In genomic region chr1:209326096-209326495, GRCh38 we compare ENCODE assay signal across 36 cellular contexts.
"Had no signal": no experiment of that assay in that cellular context is flagged by ENCODE, and none has a peak within 500 bp of the region (broad histone marks: within the 10 kb centered on the region; RNA-seq: fewer than 3 reads in every experiment).

No MANE protein-coding gene starts in this region.

- H3K27me3 ChIP-seq: ascending aorta, gastrocnemius medialis had no signal

- H3K4me3 Mint-ChIP-seq: activated B cell treated with CpG ODN at 0.5 μM for 24 hours; activated CD4-positive, alpha-beta memory T cell treated with anti-CD3 and anti-CD28 coated beads for 36 hours; activated CD4-positive, alpha-beta T cell treated with anti-CD3 and anti-CD28 coated beads for 36 hours; activated CD4-positive, alpha-beta T cell treated with anti-CD3 and anti-CD28 coated beads, Interleukin-2, amount 10 ng/mL, durations not matched to agents 24 days and 14 days; activated CD8-positive, alpha-beta memory T cell treated with anti-CD3 and anti-CD28 coated beads, Interleukin-2, amount 10 ng/mL, durations not matched to agents 7 days and 5 days; activated CD8-positive, alpha-beta T cell treated with anti-CD3 and anti-CD28 coated beads, Interleukin-2, amount 10 ng/mL, durations not matched to agents 7 days and 5 days; activated naive CD4-positive, alpha-beta T cell treated with anti-CD3 and anti-CD28 coated beads for 36 hours; activated naive CD4-positive, alpha-beta T cell treated with anti-CD3 and anti-CD28 coated beads, Interleukin-2, amount 50 U/mL, for 24 hours; activated naive CD8-positive, alpha-beta T cell treated with anti-CD3 and anti-CD28 coated beads for 36 hours; activated naive CD8-positive, alpha-beta T cell treated with anti-CD3 and anti-CD28 coated beads, Interleukin-2, amount 50 U/mL, for 24 hours; activated T-helper 1 cell treated with anti-CD3 and anti-CD28 coated beads, Interleukin-12 subunit alpha, Interleukin-12 subunit beta, Interleukin-2, Interleukin-4 antibody, amounts not matched to agents 30 ng/mL and 10 ng/mL and 1 ng/mL, durations not matched to agents 14 hours and 24 hours and 36 hours; brain; central memory CD8-positive, alpha-beta T cell; dendritic cell treated with granulocyte-macrophage colony-stimulating factor and Interleukin-4, amounts not matched to agents 40 ng/mL and 50 ng/mL, for 4 days; endodermal cell; T-cell; T-helper 17 cell; T-helper 2 cell treated with Interferon-gamma antibody and Interleukin-4, amounts not matched to agents 5 μg/mL and 100 μg/mL, for 36 hours had no signal

- ATAC-seq: activated CD4-positive, alpha-beta T cell treated with anti-CD3 and anti-CD28 coated beads for 36 hours; activated CD8-positive, alpha-beta memory T cell treated with anti-CD3 and anti-CD28 coated beads, Interleukin-2, amount 10 ng/mL, durations not matched to agents 7 days and 5 days; activated CD8-positive, alpha-beta T cell treated with anti-CD3 and anti-CD28 coated beads, Interleukin-2, amount 10 ng/mL, durations not matched to agents 7 days and 5 days; activated naive CD8-positive, alpha-beta T cell treated with anti-CD3 and anti-CD28 coated beads, Interleukin-2, amount 50 U/mL, for 24 hours; gastrocnemius medialis; T-cell; T-helper 17 cell had no signal

- H3K4me3 ChIP-seq: ascending aorta, coronary artery, dorsolateral prefrontal cortex, gastrocnemius medialis, heart right ventricle had no signal

- FAIRE-seq: bronchial epithelial cell had no signal

- DNase-seq: activated B cell treated with CpG ODN at 0.5 μM for 24 hours; activated CD4-positive, alpha-beta memory T cell treated with anti-CD3 and anti-CD28 coated beads for 36 hours; activated CD4-positive, alpha-beta T cell treated with anti-CD3 and anti-CD28 coated beads for 36 hours; activated CD4-positive, alpha-beta T cell treated with anti-CD3 and anti-CD28 coated beads, Interleukin-2, amount 10 ng/mL, durations not matched to agents 24 days and 14 days; activated CD4-positive, CD25-positive, alpha-beta regulatory T cell treated with anti-CD3 and anti-CD28 coated beads, Interleukin-2, amount 50 U/mL, for 72 hours; activated CD8-positive, alpha-beta memory T cell treated with anti-CD3 and anti-CD28 coated beads, Interleukin-2, amount 10 ng/mL, durations not matched to agents 7 days and 5 days; activated CD8-positive, alpha-beta memory T cell treated with anti-CD3 and anti-CD28 coated beads, Interleukin-2, amount 50 U/mL, for 4 hours; activated CD8-positive, alpha-beta T cell treated with anti-CD3 and anti-CD28 coated beads, Interleukin-2, amount 10 ng/mL, durations not matched to agents 7 days and 5 days; activated effector memory CD4-positive, alpha-beta T cell treated with anti-CD3 and anti-CD28 coated beads, Interleukin-2, amount 50 U/mL, for 16 hours; activated naive CD4-positive, alpha-beta T cell treated with anti-CD3 and anti-CD28 coated beads for 36 hours; activated naive CD8-positive, alpha-beta T cell treated with anti-CD3 and anti-CD28 coated beads for 36 hours; activated naive CD8-positive, alpha-beta T cell treated with anti-CD3 and anti-CD28 coated beads, Interleukin-2, amount 50 U/mL, for 24 hours; activated T-cell treated with anti-CD3 and anti-CD28 coated beads, Interleukin-2, amount 50 U/mL, for 1 hour; activated T-cell treated with anti-CD3 and anti-CD28 coated beads, Interleukin-2, amount 50 U/mL, for 48 hours; dorsolateral prefrontal cortex; effector memory CD4-positive, alpha-beta T cell; endodermal cell; erythroblast; foreskin fibroblast; gastrocnemius medialis; heart right ventricle; SW 1271; T-cell; T-helper 17 cell; T1000; WERI-Rb-1 had no signal

- H3K36me3 ChIP-seq: ascending aorta, gastrocnemius medialis, heart right ventricle, WERI-Rb-1 had no signal

- H3K4me1 Mint-ChIP-seq: activated B cell treated with CpG ODN at 0.5 μM for 24 hours; activated CD4-positive, alpha-beta T cell treated with anti-CD3 and anti-CD28 coated beads for 36 hours; activated CD4-positive, alpha-beta T cell treated with anti-CD3 and anti-CD28 coated beads, Interleukin-2, amount 10 ng/mL, durations not matched to agents 24 days and 14 days; activated CD8-positive, alpha-beta memory T cell treated with anti-CD3 and anti-CD28 coated beads, Interleukin-2, amount 10 ng/mL, durations not matched to agents 7 days and 5 days; activated naive CD4-positive, alpha-beta T cell treated with anti-CD3 and anti-CD28 coated beads, Interleukin-2, amount 50 U/mL, for 24 hours; activated naive CD8-positive, alpha-beta T cell treated with anti-CD3 and anti-CD28 coated beads for 36 hours; activated naive CD8-positive, alpha-beta T cell treated with anti-CD3 and anti-CD28 coated beads, Interleukin-2, amount 50 U/mL, for 24 hours; central memory CD8-positive, alpha-beta T cell; T-cell; T-helper 17 cell had no signal

- H3K9me3 ChIP-seq: ascending aorta, gastrocnemius medialis, heart right ventricle had no signal

- H3K27ac Mint-ChIP-seq: activated B cell treated with CpG ODN at 0.5 μM for 24 hours; activated CD4-positive, alpha-beta memory T cell treated with anti-CD3 and anti-CD28 coated beads for 36 hours; activated CD4-positive, alpha-beta T cell treated with anti-CD3 and anti-CD28 coated beads for 36 hours; activated CD4-positive, alpha-beta T cell treated with anti-CD3 and anti-CD28 coated beads, Interleukin-2, amount 10 ng/mL, durations not matched to agents 24 days and 14 days; activated CD8-positive, alpha-beta memory T cell treated with anti-CD3 and anti-CD28 coated beads, Interleukin-2, amount 10 ng/mL, durations not matched to agents 7 days and 5 days; activated CD8-positive, alpha-beta T cell treated with anti-CD3 and anti-CD28 coated beads, Interleukin-2, amount 10 ng/mL, durations not matched to agents 7 days and 5 days; activated naive CD4-positive, alpha-beta T cell treated with anti-CD3 and anti-CD28 coated beads for 36 hours; activated naive CD4-positive, alpha-beta T cell treated with anti-CD3 and anti-CD28 coated beads, Interleukin-2, amount 50 U/mL, for 24 hours; activated naive CD8-positive, alpha-beta T cell treated with anti-CD3 and anti-CD28 coated beads for 36 hours; activated naive CD8-positive, alpha-beta T cell treated with anti-CD3 and anti-CD28 coated beads, Interleukin-2, amount 50 U/mL, for 24 hours; activated T-helper 1 cell treated with anti-CD3 and anti-CD28 coated beads, Interleukin-12 subunit alpha, Interleukin-12 subunit beta, Interleukin-2, Interleukin-4 antibody, amounts not matched to agents 30 ng/mL and 10 ng/mL and 1 ng/mL, durations not matched to agents 14 hours and 24 hours and 36 hours; activated T-helper 2 cell treated with anti-CD3 and anti-CD28 coated beads, Interferon-gamma antibody, Interleukin-2, Interleukin-4, amounts not matched to agents 10 μg/mL and 5 μg/mL and 100 μg/mL, durations not matched to agents 14 hours and 24 hours and 36 hours; dendritic cell treated with granulocyte-macrophage colony-stimulating factor and Interleukin-4, amounts not matched to agents 40 ng/mL and 50 ng/mL, for 4 days; endodermal cell; T-cell; T-helper 17 cell; T-helper 2 cell treated with Interferon-gamma antibody and Interleukin-4, amounts not matched to agents 5 μg/mL and 100 μg/mL, for 36 hours had no signal

- H3K4me1 ChIP-seq: ascending aorta, gastrocnemius medialis, heart right ventricle had no signal

- H3K27me3 Mint-ChIP-seq: activated CD4-positive, alpha-beta memory T cell treated with anti-CD3 and anti-CD28 coated beads for 36 hours; activated naive CD4-positive, alpha-beta T cell treated with anti-CD3 and anti-CD28 coated beads, Interleukin-2, amount 50 U/mL, for 24 hours; activated naive CD8-positive, alpha-beta T cell treated with anti-CD3 and anti-CD28 coated beads for 36 hours; activated naive CD8-positive, alpha-beta T cell treated with anti-CD3 and anti-CD28 coated beads, Interleukin-2, amount 50 U/mL, for 24 hours; central memory CD8-positive, alpha-beta T cell had no signal

- H3K36me3 Mint-ChIP-seq: activated CD4-positive, alpha-beta memory T cell treated with anti-CD3 and anti-CD28 coated beads for 36 hours; activated CD8-positive, alpha-beta memory T cell treated with anti-CD3 and anti-CD28 coated beads, Interleukin-2, amount 10 ng/mL, durations not matched to agents 7 days and 5 days; activated naive CD4-positive, alpha-beta T cell treated with anti-CD3 and anti-CD28 coated beads, Interleukin-2, amount 50 U/mL, for 24 hours; activated naive CD8-positive, alpha-beta T cell treated with anti-CD3 and anti-CD28 coated beads for 36 hours; brain; T-cell had no signal

- H3K9me3 Mint-ChIP-seq: activated CD4-positive, alpha-beta T cell treated with anti-CD3 and anti-CD28 coated beads, Interleukin-2, amount 10 ng/mL, durations not matched to agents 24 days and 14 days; activated naive CD4-positive, alpha-beta T cell treated with anti-CD3 and anti-CD28 coated beads for 36 hours; activated naive CD4-positive, alpha-beta T cell treated with anti-CD3 and anti-CD28 coated beads, Interleukin-2, amount 50 U/mL, for 24 hours; activated naive CD8-positive, alpha-beta T cell treated with anti-CD3 and anti-CD28 coated beads for 36 hours; activated T-helper 1 cell treated with anti-CD3 and anti-CD28 coated beads, Interleukin-12 subunit alpha, Interleukin-12 subunit beta, Interleukin-2, Interleukin-4 antibody, amounts not matched to agents 30 ng/mL and 10 ng/mL and 1 ng/mL, durations not matched to agents 14 hours and 24 hours and 36 hours; activated T-helper 2 cell treated with anti-CD3 and anti-CD28 coated beads, Interferon-gamma antibody, Interleukin-2, Interleukin-4, amounts not matched to agents 10 μg/mL and 5 μg/mL and 100 μg/mL, durations not matched to agents 14 hours and 24 hours and 36 hours; central memory CD8-positive, alpha-beta T cell; dendritic cell treated with granulocyte-macrophage colony-stimulating factor and Interleukin-4, amounts not matched to agents 40 ng/mL and 50 ng/mL, for 4 days; T-helper 2 cell treated with Interferon-gamma antibody and Interleukin-4, amounts not matched to agents 5 μg/mL and 100 μg/mL, for 36 hours had no signal

- H3K27ac ChIP-seq: ascending aorta, coronary artery, dorsolateral prefrontal cortex, gastrocnemius medialis, heart right ventricle, WERI-Rb-1 had no signal
